Comparison of ENCODE assay signal across 33 cellular contexts in genomic region chr1:92899780-92900179, GRCh38.
"Had no signal": no experiment of that assay in that cellular context is flagged by ENCODE, and none has a peak within 500 bp of the region (broad histone marks: within the 10 kb centered on the region; RNA-seq: fewer than 3 reads in every experiment).

No MANE protein-coding gene starts in this region.

- ATAC-seq: activated CD4-positive, alpha-beta T cell treated with anti-CD3 and anti-CD28 coated beads for 36 hours; activated CD8-positive, alpha-beta memory T cell treated with anti-CD3 and anti-CD28 coated beads, Interleukin-2, amount 10 ng/mL, durations not matched to agents 7 days and 5 days; activated CD8-positive, alpha-beta T cell treated with anti-CD3 and anti-CD28 coated beads, Interleukin-2, amount 10 ng/mL, durations not matched to agents 7 days and 5 days; esophagus mucosa; T-helper 17 cell had no signal

- H3K4me1 Mint-ChIP-seq: brain, endodermal cell had no signal

- H3K4me3 ChIP-seq: ascending aorta, breast epithelium, cardiac muscle cell, colonic mucosa, dorsolateral prefrontal cortex had no signal

- H3K36me3 ChIP-seq: breast epithelium, cardiac muscle cell, colonic mucosa, WERI-Rb-1 had no signal

- H3K9me3 ChIP-seq: colonic mucosa had no signal

- H3K27me3 Mint-ChIP-seq: activated CD4-positive, alpha-beta memory T cell treated with anti-CD3 and anti-CD28 coated beads for 36 hours; activated CD4-positive, alpha-beta T cell treated with anti-CD3 and anti-CD28 coated beads for 36 hours; activated CD4-positive, alpha-beta T cell treated with anti-CD3 and anti-CD28 coated beads, Interleukin-2, amount 10 ng/mL, durations not matched to agents 24 days and 14 days; activated CD8-positive, alpha-beta memory T cell treated with anti-CD3 and anti-CD28 coated beads, Interleukin-2, amount 10 ng/mL, durations not matched to agents 7 days and 5 days; activated naive CD8-positive, alpha-beta T cell; brain; T-helper 17 cell had no signal

- H3K27ac Mint-ChIP-seq: activated CD4-positive, alpha-beta memory T cell treated with anti-CD3 and anti-CD28 coated beads for 36 hours; activated CD4-positive, alpha-beta T cell treated with anti-CD3 and anti-CD28 coated beads for 36 hours; activated CD4-positive, alpha-beta T cell treated with anti-CD3 and anti-CD28 coated beads, Interleukin-2, amount 10 ng/mL, durations not matched to agents 24 days and 14 days; activated CD8-positive, alpha-beta memory T cell treated with anti-CD3 and anti-CD28 coated beads, Interleukin-2, amount 10 ng/mL, durations not matched to agents 7 days and 5 days; activated CD8-positive, alpha-beta T cell treated with anti-CD3 and anti-CD28 coated beads, Interleukin-2, amount 10 ng/mL, durations not matched to agents 7 days and 5 days; activated naive CD4-positive, alpha-beta T cell treated with anti-CD3 and anti-CD28 coated beads for 36 hours; activated naive CD8-positive, alpha-beta T cell; activated T-helper 1 cell treated with anti-CD3 and anti-CD28 coated beads, Interleukin-12 subunit alpha, Interleukin-12 subunit beta, Interleukin-2, Interleukin-4 antibody, amounts not matched to agents 30 ng/mL and 10 ng/mL and 1 ng/mL, durations not matched to agents 14 hours and 24 hours and 36 hours; activated T-helper 2 cell treated with anti-CD3 and anti-CD28 coated beads, Interferon-gamma antibody, Interleukin-2, Interleukin-4, amounts not matched to agents 10 μg/mL and 5 μg/mL and 100 μg/mL, durations not matched to agents 14 hours and 24 hours and 36 hours; brain; endodermal cell; T-helper 17 cell; T-helper 2 cell treated with Interferon-gamma antibody and Interleukin-4, amounts not matched to agents 5 μg/mL and 100 μg/mL, for 36 hours had no signal

- H3K27ac ChIP-seq: ascending aorta, breast epithelium, cardiac muscle cell, colonic mucosa, dorsolateral prefrontal cortex, WERI-Rb-1 had no signal

- H3K27me3 ChIP-seq: ascending aorta, breast epithelium, cardiac muscle cell, colonic mucosa, dorsolateral prefrontal cortex had no signal

- DNase-seq: activated CD4-positive, alpha-beta memory T cell treated with anti-CD3 and anti-CD28 coated beads for 36 hours; activated CD4-positive, alpha-beta T cell treated with anti-CD3 and anti-CD28 coated beads for 36 hours; activated CD4-positive, alpha-beta T cell treated with anti-CD3 and anti-CD28 coated beads, Interleukin-2, amount 10 ng/mL, durations not matched to agents 24 days and 14 days; activated CD4-positive, CD25-positive, alpha-beta regulatory T cell; activated CD4-positive, CD25-positive, alpha-beta regulatory T cell treated with anti-CD3 and anti-CD28 coated beads, Interleukin-2, amount 50 U/mL, for 72 hours; activated CD8-positive, alpha-beta memory T cell treated with anti-CD3 and anti-CD28 coated beads, Interleukin-2, amount 10 ng/mL, durations not matched to agents 7 days and 5 days; activated CD8-positive, alpha-beta memory T cell treated with anti-CD3 and anti-CD28 coated beads, Interleukin-2, amount 50 U/mL, for 4 hours; activated CD8-positive, alpha-beta T cell treated with anti-CD3 and anti-CD28 coated beads, Interleukin-2, amount 10 ng/mL, durations not matched to agents 7 days and 5 days; activated effector memory CD4-positive, alpha-beta T cell treated with anti-CD3 and anti-CD28 coated beads, Interleukin-2, amount 50 U/mL, for 16 hours; activated naive CD4-positive, alpha-beta T cell treated with anti-CD3 and anti-CD28 coated beads for 36 hours; activated T-cell treated with anti-CD3 and anti-CD28 coated beads, Interleukin-2, amount 50 U/mL, for 1 hour; activated T-cell treated with anti-CD3 and anti-CD28 coated beads, Interleukin-2, amount 50 U/mL, for 48 hours; central memory CD4-positive, alpha-beta T cell; cerebellar nuclear complex; colonic mucosa; dorsolateral prefrontal cortex; effector memory CD4-positive, alpha-beta T cell; endodermal cell; foreskin fibroblast; head of caudate nucleus; hippocampal formation; T-helper 17 cell; T1000; WERI-Rb-1 had no signal

- H3K4me1 ChIP-seq: ascending aorta, breast epithelium, colonic mucosa had no signal

- H3K4me3 Mint-ChIP-seq: activated CD4-positive, alpha-beta memory T cell treated with anti-CD3 and anti-CD28 coated beads for 36 hours; activated CD4-positive, alpha-beta T cell treated with anti-CD3 and anti-CD28 coated beads for 36 hours; activated CD4-positive, alpha-beta T cell treated with anti-CD3 and anti-CD28 coated beads, Interleukin-2, amount 10 ng/mL, durations not matched to agents 24 days and 14 days; activated CD8-positive, alpha-beta memory T cell treated with anti-CD3 and anti-CD28 coated beads, Interleukin-2, amount 10 ng/mL, durations not matched to agents 7 days and 5 days; activated CD8-positive, alpha-beta T cell treated with anti-CD3 and anti-CD28 coated beads, Interleukin-2, amount 10 ng/mL, durations not matched to agents 7 days and 5 days; activated naive CD4-positive, alpha-beta T cell treated with anti-CD3 and anti-CD28 coated beads for 36 hours; activated naive CD8-positive, alpha-beta T cell; activated T-helper 1 cell treated with anti-CD3 and anti-CD28 coated beads, Interleukin-12 subunit alpha, Interleukin-12 subunit beta, Interleukin-2, Interleukin-4 antibody, amounts not matched to agents 30 ng/mL and 10 ng/mL and 1 ng/mL, durations not matched to agents 14 hours and 24 hours and 36 hours; brain; endodermal cell; T-helper 17 cell; T-helper 2 cell treated with Interferon-gamma antibody and Interleukin-4, amounts not matched to agents 5 μg/mL and 100 μg/mL, for 36 hours had no signal
